ENCODE assay signal across 20 cellular contexts in genomic region chr1:15308135-15308534, GRCh38.
"Had no signal": no experiment of that assay in that cellular context is flagged by ENCODE, and none has a peak within 500 bp of the region (broad histone marks: within the 10 kb centered on the region; RNA-seq: fewer than 3 reads in every experiment).

No MANE protein-coding gene starts in this region.

- H3K9ac ChIP-seq: parathyroid adenoma had no signal

- H3K9me3 ChIP-seq: neutrophil, thyroid gland had no signal

- H3K36me3 ChIP-seq: brain microvascular endothelial cell, left lung, neutrophil, thyroid gland had no signal

- H2AFZ ChIP-seq: parathyroid adenoma had no signal

- DNase-seq: activated CD4-positive, alpha-beta memory T cell treated with anti-CD3 and anti-CD28 coated beads, Interleukin-2, amount 10 ng/mL, durations not matched to agents 7 days and 5 days; activated CD4-positive, alpha-beta T cell treated with anti-CD3 and anti-CD28 coated beads for 48 hours; activated CD4-positive, CD25-positive, alpha-beta regulatory T cell; activated CD8-positive, alpha-beta memory T cell treated with anti-CD3 and anti-CD28 coated beads, Interleukin-2, amount 10 ng/mL, durations not matched to agents 7 days and 5 days; activated naive CD4-positive, alpha-beta T cell treated with anti-CD3 and anti-CD28 coated beads, Interleukin-2, amount 10 ng/mL, durations not matched to agents 7 days and 5 days; activated naive CD8-positive, alpha-beta T cell treated with anti-CD3 and anti-CD28 coated beads, Interleukin-2, amount 50 U/mL, for 24 hours; anterior cingulate cortex; brain microvascular endothelial cell; central memory CD4-positive, alpha-beta T cell; foreskin keratinocyte; glutamatergic neuron; hypothalamus; left lung; mammary epithelial cell; stimulated activated naive B cell treated with anti-CD40 and anti-IgM and Interleukin-4, amounts not matched to agents 10 μg/mL and 1 μg/mL and 100 μg/mL, for 72 hours; thyroid gland had no signal

- H3K36me3 Mint-ChIP-seq: activated CD8-positive, alpha-beta memory T cell treated with anti-CD3 and anti-CD28 coated beads, Interleukin-2, amount 10 ng/mL, durations not matched to agents 7 days and 5 days; activated naive CD4-positive, alpha-beta T cell treated with anti-CD3 and anti-CD28 coated beads, Interleukin-2, amount 10 ng/mL, durations not matched to agents 7 days and 5 days; natural killer cell treated with Interleukin-12 subunit alpha and Interleukin-12 subunit beta and Interleukin-15 and Interleukin-18, amount 100 ng/mL, for 72 hours; stimulated activated naive B cell treated with anti-CD40 and anti-IgM and Interleukin-4, amounts not matched to agents 10 μg/mL and 1 μg/mL and 100 μg/mL, for 72 hours had no signal

- H3K4me3 Mint-ChIP-seq: activated CD4-positive, alpha-beta memory T cell treated with anti-CD3 and anti-CD28 coated beads, Interleukin-2, amount 10 ng/mL, durations not matched to agents 7 days and 5 days; activated CD8-positive, alpha-beta memory T cell treated with anti-CD3 and anti-CD28 coated beads, Interleukin-2, amount 10 ng/mL, durations not matched to agents 7 days and 5 days; activated naive CD4-positive, alpha-beta T cell treated with anti-CD3 and anti-CD28 coated beads, Interleukin-2, amount 10 ng/mL, durations not matched to agents 7 days and 5 days; activated naive CD8-positive, alpha-beta T cell treated with anti-CD3 and anti-CD28 coated beads, Interleukin-2, amount 50 U/mL, for 24 hours; natural killer cell treated with Interleukin-12 subunit alpha and Interleukin-12 subunit beta and Interleukin-15 and Interleukin-18, amount 100 ng/mL, for 72 hours; stimulated activated naive B cell treated with anti-CD40 and anti-IgM and Interleukin-4, amounts not matched to agents 10 μg/mL and 1 μg/mL and 100 μg/mL, for 72 hours; T-helper 2 cell treated with Interferon-gamma antibody and Interleukin-4, amounts not matched to agents 5 μg/mL and 100 μg/mL, for 36 hours had no signal

- H3K27ac ChIP-seq: brain microvascular endothelial cell, foreskin keratinocyte, left lung, neutrophil, parathyroid adenoma, thyroid gland had no signal

- H3K4me1 Mint-ChIP-seq: activated CD4-positive, alpha-beta memory T cell treated with anti-CD3 and anti-CD28 coated beads, Interleukin-2, amount 10 ng/mL, durations not matched to agents 7 days and 5 days; activated naive CD4-positive, alpha-beta T cell treated with anti-CD3 and anti-CD28 coated beads, Interleukin-2, amount 10 ng/mL, durations not matched to agents 7 days and 5 days had no signal

- H3K79me2 ChIP-seq: parathyroid adenoma had no signal

- H3K27me3 ChIP-seq: brain microvascular endothelial cell, foreskin keratinocyte, left lung, neutrophil, thyroid gland had no signal

- H3K4me3 ChIP-seq: left lung, thyroid gland had no signal

- H3K4me1 ChIP-seq: foreskin keratinocyte, left lung, parathyroid adenoma had no signal

- H3K9me3 Mint-ChIP-seq: activated CD4-positive, alpha-beta memory T cell treated with anti-CD3 and anti-CD28 coated beads, Interleukin-2, amount 10 ng/mL, durations not matched to agents 7 days and 5 days; activated naive CD4-positive, alpha-beta T cell treated with anti-CD3 and anti-CD28 coated beads, Interleukin-2, amount 10 ng/mL, durations not matched to agents 7 days and 5 days; activated naive CD8-positive, alpha-beta T cell treated with anti-CD3 and anti-CD28 coated beads, Interleukin-2, amount 50 U/mL, for 24 hours; natural killer cell treated with Interleukin-12 subunit alpha and Interleukin-12 subunit beta and Interleukin-15 and Interleukin-18, amount 100 ng/mL, for 72 hours; stimulated activated naive B cell treated with anti-CD40 and anti-IgM and Interleukin-4, amounts not matched to agents 10 μg/mL and 1 μg/mL and 100 μg/mL, for 72 hours had no signal

- H3K27ac Mint-ChIP-seq: activated CD4-positive, alpha-beta memory T cell treated with anti-CD3 and anti-CD28 coated beads, Interleukin-2, amount 10 ng/mL, durations not matched to agents 7 days and 5 days; activated CD8-positive, alpha-beta memory T cell treated with anti-CD3 and anti-CD28 coated beads, Interleukin-2, amount 10 ng/mL, durations not matched to agents 7 days and 5 days; activated naive CD4-positive, alpha-beta T cell treated with anti-CD3 and anti-CD28 coated beads, Interleukin-2, amount 10 ng/mL, durations not matched to agents 7 days and 5 days; activated naive CD8-positive, alpha-beta T cell treated with anti-CD3 and anti-CD28 coated beads, Interleukin-2, amount 50 U/mL, for 24 hours; natural killer cell treated with Interleukin-12 subunit alpha and Interleukin-12 subunit beta and Interleukin-15 and Interleukin-18, amount 100 ng/mL, for 72 hours; stimulated activated naive B cell treated with anti-CD40 and anti-IgM and Interleukin-4, amounts not matched to agents 10 μg/mL and 1 μg/mL and 100 μg/mL, for 72 hours; T-helper 2 cell treated with Interferon-gamma antibody and Interleukin-4, amounts not matched to agents 5 μg/mL and 100 μg/mL, for 36 hours had no signal
